Comparison of ENCODE assay signal across 26 cellular contexts in genomic region chr2:174545240-174545639, GRCh38.
"Had no signal": no experiment of that assay in that cellular context is flagged by ENCODE, and none has a peak within 500 bp of the region (broad histone marks: within the 10 kb centered on the region; RNA-seq: fewer than 3 reads in every experiment).

No MANE protein-coding gene starts in this region.

- H3K27me3 Mint-ChIP-seq: effector memory CD8-positive, alpha-beta T cell; natural killer cell treated with Interleukin-12 subunit alpha and Interleukin-12 subunit beta and Interleukin-15 and Interleukin-18, amount 100 ng/mL, for 72 hours; stimulated activated naive CD8-positive, alpha-beta T cell treated with anti-CD3 and anti-CD28 coated beads, Interleukin-15, amount 100 ng/mL, for 72 hours had no signal

- H3K27me3 ChIP-seq: left lung, pancreas, right lobe of liver, suprapubic skin, vagina had no signal

- H3K4me3 ChIP-seq: esophagus squamous epithelium, heart right ventricle, left lung, pancreas, right lobe of liver, suprapubic skin, vagina had no signal

- DNase-seq: cortex of kidney; effector memory CD8-positive, alpha-beta T cell; erythroblast; esophagus squamous epithelium; foreskin melanocyte; glutamatergic neuron; heart right ventricle; hippocampal formation; left cardiac atrium; left lung; mesenchymal stem cell; midbrain; pancreas; retina; right lobe of liver; small intestine; stimulated activated CD4-positive, alpha-beta T cell treated with anti-CD3 and anti-CD28 coated beads, Interleukin-15, amount 100 ng/mL, for 24 hours; stimulated activated CD4-positive, alpha-beta T cell treated with anti-CD3 and anti-CD28 coated beads, Interleukin-2, amount 100 ng/mL, for 48 hours; stimulated activated naive CD4-positive, alpha-beta T cell; stimulated activated naive CD8-positive, alpha-beta T cell treated with anti-CD3 and anti-CD28 coated beads, Interleukin-15, amount 100 ng/mL, for 72 hours; trophoblast cell had no signal

- H3K27ac ChIP-seq: esophagus squamous epithelium, heart right ventricle, left lung, neutrophil, pancreas, right lobe of liver, suprapubic skin, vagina had no signal

- H3K36me3 Mint-ChIP-seq: natural killer cell treated with Interleukin-12 subunit alpha and Interleukin-12 subunit beta and Interleukin-15 and Interleukin-18, amount 100 ng/mL, for 72 hours had no signal

- H3K9me3 ChIP-seq: esophagus squamous epithelium, heart right ventricle, left lung, neutrophil, pancreas, right lobe of liver, suprapubic skin, vagina had no signal

- H3K4me3 Mint-ChIP-seq: effector memory CD8-positive, alpha-beta T cell; natural killer cell treated with Interleukin-12 subunit alpha and Interleukin-12 subunit beta and Interleukin-15 and Interleukin-18, amount 100 ng/mL, for 72 hours; neural crest cell; stimulated activated naive CD8-positive, alpha-beta T cell treated with anti-CD3 and anti-CD28 coated beads, Interleukin-15, amount 100 ng/mL, for 72 hours had no signal

- ATAC-seq: effector memory CD8-positive, alpha-beta T cell; heart right ventricle; left cardiac atrium; left lung; natural killer cell treated with Interleukin-12 subunit alpha and Interleukin-12 subunit beta and Interleukin-15 and Interleukin-18, amount 100 ng/mL, for 72 hours; pancreas; right lobe of liver had no signal

- H3K4me1 ChIP-seq: esophagus squamous epithelium, heart right ventricle, left lung, pancreas, right lobe of liver, suprapubic skin, vagina had no signal

- H3K27ac Mint-ChIP-seq: natural killer cell treated with Interleukin-12 subunit alpha and Interleukin-12 subunit beta and Interleukin-15 and Interleukin-18, amount 100 ng/mL, for 72 hours; stimulated activated naive CD8-positive, alpha-beta T cell treated with anti-CD3 and anti-CD28 coated beads, Interleukin-15, amount 100 ng/mL, for 72 hours had no signal

- H3K36me3 ChIP-seq: esophagus squamous epithelium, heart right ventricle, left lung, pancreas, right lobe of liver, suprapubic skin, vagina had no signal

- H3K9me3 Mint-ChIP-seq: effector memory CD8-positive, alpha-beta T cell; natural killer cell treated with Interleukin-12 subunit alpha and Interleukin-12 subunit beta and Interleukin-15 and Interleukin-18, amount 100 ng/mL, for 72 hours; stimulated activated naive CD8-positive, alpha-beta T cell treated with anti-CD3 and anti-CD28 coated beads, Interleukin-15, amount 100 ng/mL, for 72 hours had no signal
